8 cellular contexts compared by ENCODE assay signal in genomic region chr17:64661981-64662773, GRCh38. TPM values are rescaled to one million over a fixed set of nuclear protein-coding genes. Genes with fewer than 3 reads are reported as not detected.
DNase-seq lines count a peak whose midpoint lies in the region; ATAC-seq and TF ChIP-seq lines count a peak whose summit lies in the region.

Gene SMURF2 (minus strand): TSS chr17:64662307. CDS start chr17:64661880, 427 bp downstream.

- intact Hi-C loops in heart right ventricle (cut with DNase I), result loop anchor here in 7 of 10 donors (5.0 to 10.0 kb wide), 4 partner anchors 60 to 75 kb away; no protein-coding TSS in a partner anchor
- intact Hi-C loops in upper lobe of right lung (cut with DNase I), result no loop called here

- H3K27me3 Mint-ChIP-seq in activated naive CD8-positive, alpha-beta T cell treated with anti-CD3 and anti-CD28 coated beads, Interleukin-2, amount 50 U/mL, for 24 hours, result no peaks in the 10 kb centered on the region
- H3K27me3 Mint-ChIP-seq in progenitor cell of endocrine pancreas, result no peaks in the 10 kb centered on the region

- H3K4me3 Mint-ChIP-seq in activated naive CD8-positive, alpha-beta T cell treated with anti-CD3 and anti-CD28 coated beads, Interleukin-2, amount 50 U/mL, for 24 hours, result peak within 1 kb of the TSS; percentile 95
- H3K4me3 Mint-ChIP-seq in progenitor cell of endocrine pancreas (ENCODE audit: low read depth), result peak within 1 kb of the TSS; percentile 99

- H3K9ac ChIP-seq in GM23248, result peak within 1 kb of the TSS; percentile 89

- H3K9me3 Mint-ChIP-seq in activated naive CD8-positive, alpha-beta T cell treated with anti-CD3 and anti-CD28 coated beads, Interleukin-2, amount 50 U/mL, for 24 hours, result no peaks in the 10 kb centered on the region
- H3K9me3 Mint-ChIP-seq in progenitor cell of endocrine pancreas (ENCODE audit: low read depth), result no peaks in the 10 kb centered on the region

- ATAC-seq in activated naive CD8-positive, alpha-beta T cell treated with anti-CD3 and anti-CD28 coated beads, Interleukin-2, amount 50 U/mL, for 24 hours, result peak; percentile 89
- peak; percentile 88 to 96 (median 92) for ATAC-seq in heart right ventricle
- peak; percentile 97 for ATAC-seq in upper lobe of right lung

- peaks cover 34% of the 10 kb centered on the region for H3K4me1 Mint-ChIP-seq in activated naive CD8-positive, alpha-beta T cell treated with anti-CD3 and anti-CD28 coated beads, Interleukin-2, amount 50 U/mL, for 24 hours
- H3K4me1 Mint-ChIP-seq in progenitor cell of endocrine pancreas (ENCODE audit: low read depth), result peaks cover 26% of the 10 kb centered on the region

- peaks cover 56% of the 10 kb centered on the region for H3K79me2 ChIP-seq in GM23248 (ENCODE audit: insufficient read depth)

- peak within 1 kb of the TSS; percentile 89 for H3K27ac Mint-ChIP-seq in activated naive CD8-positive, alpha-beta T cell treated with anti-CD3 and anti-CD28 coated beads, Interleukin-2, amount 50 U/mL, for 24 hours
- peak within 1 kb of the TSS; percentile 99 for H3K27ac Mint-ChIP-seq in progenitor cell of endocrine pancreas

- CTCF ChIA-PET in GM10248 (lab: Yijun Ruan, JAX), result interaction anchor here (1.0 to 1.2 kb wide), 2 partner anchors 13 to 257 kb away, joined by 3 to 5 read pairs; partner anchors contain the start of gene LRRC37A3

- in situ Hi-C loops in GM23248 (cut with MboI), result no loop called here

- H3K36me3 Mint-ChIP-seq in activated naive CD8-positive, alpha-beta T cell treated with anti-CD3 and anti-CD28 coated beads, Interleukin-2, amount 50 U/mL, for 24 hours (ENCODE audit: low read depth), result no peaks in the 10 kb centered on the region
- H3K36me3 Mint-ChIP-seq in progenitor cell of endocrine pancreas (ENCODE audit: insufficient read depth), result no peaks in the 10 kb centered on the region

- no peaks in the 10 kb centered on the region for H3K9me3 ChIP-seq in GM23248 (ENCODE audit: low read depth)
- H3K9me3 ChIP-seq in heart right ventricle, result no peaks in the 10 kb centered on the region
- H3K9me3 ChIP-seq in upper lobe of right lung, result no peaks in the 10 kb centered on the region

- peak within 1 kb of the TSS; percentile 97 for H3K4me2 ChIP-seq in GM23248 (ENCODE audit: unreplicated experiment)

- H3K4me1 ChIP-seq in GM23248 (ENCODE audit: insufficient read depth) (peaks cover 31% of the 10 kb centered on the region), heart right ventricle (peaks cover 0 to 42% (median 30%) of the 10 kb centered on the region in 9 donors), upper lobe of right lung (peaks cover 39% of the 10 kb centered on the region)

- 0 to 1% methylated on average over 47 to 79 of the region's 94 CpGs for WGBS in GM23248 (ENCODE audit: low coverage in 1 of 2, low lambda C conversion rate in 2 of 2, missing lambda C conversion rate in 2 of 2), 2 experiments
- WGBS in heart right ventricle, 2 donors, result 0 to 1% methylated on average over 30 to 91 of the region's 94 CpGs

- H3K27me3 ChIP-seq in GM23248 (replicated peaks; ENCODE audit: insufficient read depth) (no peaks in the 10 kb centered on the region), heart right ventricle (no peaks in the 10 kb centered on the region), upper lobe of right lung (no peaks in the 10 kb centered on the region)

- DNase-seq in GM10248 (ENCODE audit: extremely low spot score) (peak; percentile 94), GM23248 (peak; percentile 91), Kasumi-1 (lab: John Stamatoyannopoulos, UW) (peak; percentile 76 to 84), SW480 (ENCODE audit: low spot score) (peak; percentile 80), heart right ventricle (peak; percentile 80 to 82), progenitor cell of endocrine pancreas (ENCODE audit: low spot score, unreplicated experiment) (peak; percentile 70), upper lobe of right lung (peak; percentile 91)
- peak; percentile 77 for DNase-seq in activated naive CD8-positive, alpha-beta T cell treated with anti-CD3 and anti-CD28 coated beads, Interleukin-2, amount 50 U/mL, for 24 hours

- H3K9me2 ChIP-seq in GM23248 (ENCODE audit: insufficient read depth), result no peaks in the 10 kb centered on the region

- peak within 1 kb of the TSS; percentile 81 for H3K27ac ChIP-seq in GM23248
- H3K27ac ChIP-seq in heart right ventricle, result peak within 1 kb of the TSS; percentile 83 to 98 (median 94)
- H3K27ac ChIP-seq in upper lobe of right lung, result peak within 1 kb of the TSS; percentile 91

- no peaks in the 10 kb centered on the region for H4K20me1 ChIP-seq in GM23248 (ENCODE audit: insufficient read depth)

- H3K36me3 ChIP-seq in GM23248 (ENCODE audit: low read depth) (0 out of 2 replicates have a peak, but pooled peaks cover 5% of the 10 kb centered on the region), heart right ventricle (no peaks in the 10 kb centered on the region), upper lobe of right lung (no peaks in the 10 kb centered on the region)

- TF ChIP-seq CTCF in GM10248 (IDR thresholded peaks at IDR 0.05; ENCODE audit: control extremely low read depth, extremely low read depth, low read depth, missing control alignments) (no peak), heart right ventricle (IDR thresholded peaks at IDR 0.05) (peak in 1 of 9 donors; percentile 24), progenitor cell of endocrine pancreas (IDR thresholded peaks at IDR 0.05; ENCODE audit: unreplicated experiment) (no peak), upper lobe of right lung (IDR thresholded peaks at IDR 0.05) (no peak)

- peak within 1 kb of the TSS; percentile 76 for H2AFZ ChIP-seq in GM23248

- POLR2A ChIA-PET in GM10248 (lab: Yijun Ruan, JAX), result no interaction called here

- peaks cover 64% of the 10 kb centered on the region for H3F3A ChIP-seq in GM23248 (ENCODE audit: insufficient read depth)

- H3K4me3 ChIP-seq in GM23248 (peak within 1 kb of the TSS; percentile 93), heart right ventricle (peak within 1 kb of the TSS; percentile 69 to 84 (median 78)), upper lobe of right lung (peak within 1 kb of the TSS; percentile 69)

RNA-seq across cellular contexts. Expression of gene SMURF2, which starts in this region (rescaled TPM):
- 157 and 159 TPM in 2 replicates for total RNA-seq in GM23248 (2014; rRNA removed; shearing (Covaris generic))
- polyA plus RNA-seq in GM23248 (2016; fragmentation: Nextera tagmentation; extraction: Ambion mirVana) (50.8 and 54.3 TPM in 2 replicates), heart right ventricle (1 to 10 TPM; 4.0 to 5.4 TPM)
- total RNA-seq in heart right ventricle (10 to 100 TPM; 10.9 to 15.5 (median 12.5) TPM), progenitor cell of endocrine pancreas (40.8 and 43.9 TPM in 2 replicates), upper lobe of right lung (44.9 TPM)

Comparison
In these comparisons a context has a peak if more than half of its experiments do, and no peak if none do; other contexts are left out.
1. Peak in every context shown above with its lines: DNase-seq, ATAC-seq, H3K4me3 ChIP-seq and H3K27ac ChIP-seq.